ENCODE assay signal across 20 cellular contexts in the genomic region with DNA sequence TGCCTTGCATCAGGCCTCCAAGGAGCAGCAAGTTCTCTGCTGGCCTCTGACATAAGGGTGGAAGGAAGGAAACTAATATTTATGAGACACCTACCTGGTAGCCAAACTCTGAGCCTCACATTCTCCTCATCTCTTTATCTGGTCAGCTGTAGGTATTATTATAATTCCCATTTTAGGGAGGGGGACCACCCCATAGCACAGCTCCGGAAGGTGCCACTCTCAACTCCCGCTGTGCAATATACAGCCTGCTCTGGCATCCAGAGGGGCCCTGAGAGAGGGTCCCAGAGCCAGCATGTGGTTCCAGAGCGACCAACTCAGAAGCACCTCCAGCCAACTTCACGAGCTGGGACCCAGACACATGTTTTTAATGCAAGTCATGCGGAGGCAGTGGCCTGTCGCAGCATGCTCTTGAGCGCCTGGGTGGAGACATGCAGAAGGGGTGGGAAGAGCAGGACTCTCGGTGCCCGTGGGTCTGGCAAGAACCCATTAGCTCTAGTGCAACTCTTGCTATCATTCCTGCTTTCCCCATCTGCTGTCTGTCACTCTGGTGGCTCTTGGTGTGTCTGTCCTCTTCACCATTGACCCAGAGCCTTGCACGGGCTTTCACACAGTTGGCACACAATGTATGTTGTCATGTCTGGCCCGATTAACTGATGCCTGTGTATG. TPM values are rescaled to one million over a fixed set of nuclear protein-coding genes. Genes with fewer than 3 reads are reported as not detected.
DNase-seq lines count a peak whose midpoint lies in the region; ATAC-seq, FAIRE-seq and TF ChIP-seq lines count a peak whose summit lies in the region.
"Had no signal": no experiment of that assay in that cellular context is flagged by ENCODE, and none has a peak within 500 bp of the region (broad histone marks: within the 10 kb centered on the region; RNA-seq: fewer than 3 reads in every experiment).

No MANE protein-coding gene starts in this region.

- no peak for FAIRE-seq in H54 (lab: Jason Lieb, UNC)
- FAIRE-seq: colon had no signal

- ATAC-seq in right cardiac atrium = peak; percentile 16 to 21
- peak in 1 of 4 donors; percentile 19 for ATAC-seq in psoas muscle
- no peak for ATAC-seq in GM19455 (IDR thresholded peaks at IDR 0.05; ENCODE audit: unreplicated experiment)
- ATAC-seq in GM21381 (IDR thresholded peaks at IDR 0.05; ENCODE audit: unreplicated experiment) = no peak

- no peaks in the 10 kb centered on the region for H3K27me3 ChIP-seq in adipocyte (replicated peaks; ENCODE audit: control insufficient read depth, insufficient read depth, low read length)
- H3K27me3 ChIP-seq in right cardiac atrium (ENCODE audit: control insufficient read depth, insufficient read depth) = no peaks in the 10 kb centered on the region
- H3K27me3 ChIP-seq in psoas muscle (ENCODE audit: insufficient read depth in 3 of 3, low read length in 2 of 3) = no peaks in the 10 kb centered on the region
- H3K27me3 ChIP-seq: sigmoid colon had no signal

- peak overlapping the region; percentile 53 for H3K9ac ChIP-seq in adipocyte (ENCODE audit: low read length)

- H3K4me1 ChIP-seq in adipocyte (ENCODE audit: control insufficient read depth, insufficient read depth, low read length) = peaks cover 26% of the 10 kb centered on the region
- H3K4me1 ChIP-seq in right cardiac atrium (ENCODE audit: control insufficient read depth, insufficient read depth, low read length) = peaks cover 6% of the 10 kb centered on the region
- peaks cover 3% of the 10 kb centered on the region for H3K4me1 ChIP-seq in psoas muscle
- H3K4me1 ChIP-seq: sigmoid colon had no signal

- TF ChIP-seq POLR2A in H54 (IDR thresholded peaks at IDR 0.05; ENCODE audit: low read depth, low read length) = no peak

- H3K36me3 ChIP-seq in adipocyte (ENCODE audit: control insufficient read depth, insufficient read depth, low read length, severe bottlenecking) (no peaks in the 10 kb centered on the region), psoas muscle (ENCODE audit: insufficient read depth in 1 of 2, low read depth in 1 of 2) (no peaks in the 10 kb centered on the region)
- H3K36me3 ChIP-seq: sigmoid colon had no signal

- no peaks in the 10 kb centered on the region for H3K9me3 ChIP-seq in adipocyte (ENCODE audit: control insufficient read depth, low read length)
- no peaks in the 10 kb centered on the region for H3K9me3 ChIP-seq in right cardiac atrium (ENCODE audit: control insufficient read depth, low read length)
- no peaks in the 10 kb centered on the region for H3K9me3 ChIP-seq in psoas muscle
- H3K9me3 ChIP-seq: sigmoid colon had no signal

- DNase-seq in H54 (ENCODE audit: insufficient read length, low spot score) (peak; percentile 1), adipocyte (ENCODE audit: low read depth) (no peak), right cardiac atrium (no peak), psoas muscle (no peak), SK-N-DZ (ENCODE audit: low spot score) (no peak), germinal center (ENCODE audit: low spot score) (no peak)
- DNase-seq: AML-193; erythroblast; NCI-H1105; sigmoid colon; stimulated activated CD4-positive, alpha-beta T cell treated with anti-CD3 and anti-CD28 coated beads, Interleukin-4, amount 100 ng/mL, for 4 hours had no signal

- 72% methylated on average over 11 of the region's 11 CpGs for WGBS in right cardiac atrium
- WGBS in psoas muscle, 3 donors = 55 to 67% (median 59%) methylated on average over 11 of the region's 11 CpGs

- intact Hi-C loops in right cardiac atrium (cut with DNase I) (no loop called here), psoas muscle (cut with DNase I) (no loop called here)

- H3K27ac ChIP-seq in right cardiac atrium (ENCODE audit: low read length) (no peak overlapping the region), psoas muscle (peak overlapping the region; percentile 2)
- H3K27ac ChIP-seq: VCaP had no signal

- TF ChIP-seq CTCF in psoas muscle (IDR thresholded peaks at IDR 0.05) = no peak

- H3K4me3 ChIP-seq in adipocyte (ENCODE audit: low read length) = peak overlapping the region; percentile 19
- H3K4me3 ChIP-seq in right cardiac atrium (ENCODE audit: low read length) = no peak overlapping the region
- H3K4me3 ChIP-seq in psoas muscle = no peak overlapping the region
- H3K4me3 ChIP-seq: lung, sigmoid colon had no signal

RNA-seq across cellular contexts. Expression of a gene that starts 15.0 kb away (rescaled TPM):
- total RNA-seq in right cardiac atrium (1 to 10 TPM in 1 of 4 donors, under 1 TPM in 3; 0.54 to 2.3 (median 0.77) TPM), psoas muscle (under 1 TPM in 3 of 4 donors, not detected in 1; 0.34 to 0.54 (median 0.36) TPM)
- polyA plus RNA-seq in right cardiac atrium (0.88 TPM), psoas muscle (under 1 TPM in 2 of 3 donors, not detected in 1; 0.09 to 0.61 TPM)
- not detected in 2 replicates for polyA plus RNA-seq in SK-N-DZ (2014; cell fraction: cytosol; rRNA removed)
- not detected in 2 replicates for polyA plus RNA-seq in SK-N-DZ (2014; cell fraction: nucleus; rRNA removed)
- total RNA-seq: activated CD8-positive, alpha-beta memory T cell treated with anti-CD3 and anti-CD28 coated beads for 36 hours; lung; OCI-LY7; sigmoid colon had no signal
- polyA plus RNA-seq: IgD-negative memory B cell, neural cell had no signal

RNA-seq across cellular contexts. Expression of a gene that starts 21.6 kb away (rescaled TPM):
- total RNA-seq in right cardiac atrium (100 to 1,000 TPM; 129 to 177 (median 144) TPM), psoas muscle (10 to 100 TPM; 29.6 to 80.7 (median 41.6) TPM)
- polyA plus RNA-seq in right cardiac atrium (63.2 TPM), psoas muscle (10 to 100 TPM; 29.1 to 39.7 (median 39.1) TPM)
- 53.3 and 54.4 TPM in 2 replicates for polyA plus RNA-seq in SK-N-DZ (2014; cell fraction: cytosol; rRNA removed)
- 213 and 272 TPM in 2 replicates for polyA plus RNA-seq in SK-N-DZ (2014; cell fraction: nucleus; rRNA removed)

RNA-seq across cellular contexts. Expression of a gene that starts 43.2 kb away (rescaled TPM):
- total RNA-seq in right cardiac atrium (under 1 TPM in 1 of 4 donors, not detected in 3; 0.38 TPM), psoas muscle (under 1 TPM in 1 of 4 donors, not detected in 3; 0.32 TPM)
- polyA plus RNA-seq in right cardiac atrium (0.27 TPM), psoas muscle (under 1 TPM; 0.05 to 0.16 (median 0.11) TPM)
- polyA plus RNA-seq in SK-N-DZ (2014; cell fraction: cytosol; rRNA removed) = 0.06 TPM in 1 of 2 replicates, not detected in the other
- 0.80 and 2.1 TPM in 2 replicates for polyA plus RNA-seq in SK-N-DZ (2014; cell fraction: nucleus; rRNA removed)
- total RNA-seq: activated CD8-positive, alpha-beta memory T cell treated with anti-CD3 and anti-CD28 coated beads for 36 hours; OCI-LY7 had no signal
- polyA plus RNA-seq: IgD-negative memory B cell, neural cell had no signal

RNA-seq across cellular contexts. Expression of a gene that starts 45.1 kb away (rescaled TPM):
- total RNA-seq in right cardiac atrium = 100 to 1,000 TPM; 677 to 993 (median 871) TPM
- 586 TPM for polyA plus RNA-seq in right cardiac atrium
- total RNA-seq in psoas muscle = 1,000 to 10,000 TPM; 1,150 to 1,595 (median 1,339) TPM
- polyA plus RNA-seq in psoas muscle = 1,000 to 10,000 TPM in 2 of 3 donors, 100 to 1,000 TPM in 1; 743 to 1,128 (median 1,033) TPM
- 1,614 and 1,776 TPM in 2 replicates for polyA plus RNA-seq in SK-N-DZ (2014; cell fraction: cytosol; rRNA removed)
- 579 and 767 TPM in 2 replicates for polyA plus RNA-seq in SK-N-DZ (2014; cell fraction: nucleus; rRNA removed)

RNA-seq across cellular contexts. Expression of a gene that starts 55.6 kb away (rescaled TPM):
- 10 to 100 TPM; 21.0 to 25.2 (median 23.0) TPM for total RNA-seq in right cardiac atrium
- 15.8 TPM for polyA plus RNA-seq in right cardiac atrium
- total RNA-seq in psoas muscle = 10 to 100 TPM; 10.9 to 23.3 (median 18.0) TPM
- polyA plus RNA-seq in psoas muscle = 10 to 100 TPM; 16.0 to 23.6 (median 20.8) TPM
- polyA plus RNA-seq in SK-N-DZ (2014; cell fraction: cytosol; rRNA removed) = 52.7 and 59.7 TPM in 2 replicates
- polyA plus RNA-seq in SK-N-DZ (2014; cell fraction: nucleus; rRNA removed) = 39.2 and 41.2 TPM in 2 replicates

Comparison
In these comparisons a context has a peak if more than half of its experiments do, and no peak if none do; other contexts are left out.
1. ATAC-seq: peak in right cardiac atrium (2 of 2); none in GM19455 (single experiment) and GM21381 (single experiment).